In genomic region chr2:86027196-86027912, GRCh38 we compare ENCODE assay signal across 21 cellular contexts.
A peak's percentile ranks its signal among the peaks of the same experiment; 100 is the strongest.
DNase-seq lines count a peak whose midpoint lies in the region; ATAC-seq, FAIRE-seq and TF ChIP-seq lines count a peak whose summit lies in the region.
"Had no signal": no experiment of that assay in that cellular context is flagged by ENCODE, and none has a peak within 500 bp of the region (broad histone marks: within the 10 kb centered on the region; RNA-seq: fewer than 3 reads in every experiment).

No MANE protein-coding gene starts in this region.

- no peaks in the 10 kb centered on the region for H3K27me3 Mint-ChIP-seq in activated CD8-positive, alpha-beta T cell treated with anti-CD3 and anti-CD28 coated beads, Interleukin-2, amount 10 ng/mL, durations not matched to agents 7 days and 5 days (ENCODE audit: low read depth)
- H3K27me3 Mint-ChIP-seq in activated CD8-positive, alpha-beta T cell treated with anti-CD3 and anti-CD28 coated beads for 36 hours = no peaks in the 10 kb centered on the region
- H3K27me3 Mint-ChIP-seq: activated T-helper 17 cell treated with anti-CD3 and anti-CD28 coated beads, Interleukin-2, amount 50 U/mL, for 72 hours; B cell had no signal

- intact Hi-C loops in activated CD8-positive, alpha-beta T cell treated with anti-CD3 and anti-CD28 coated beads for 36 hours (cut with micrococcal nuclease) = no loop called here

- DNase-seq in activated CD8-positive, alpha-beta T cell treated with anti-CD3 and anti-CD28 coated beads, Interleukin-2, amount 10 ng/mL, durations not matched to agents 7 days and 5 days = no peak
- no peak for DNase-seq in activated CD8-positive, alpha-beta T cell treated with anti-CD3 and anti-CD28 coated beads for 36 hours
- DNase-seq in myocyte (ENCODE audit: low read depth) = peak; percentile 69
- DNase-seq in substantia nigra (lab: John Stamatoyannopoulos, UW) = no peak
- DNase-seq in HTR-8/SVneo (ENCODE audit: insufficient read length, low spot score) = no peak
- DNase-seq in GM20000 (ENCODE audit: low spot score) = no peak
- DNase-seq: 8988T; GDM1; KBM-7; kidney glomerular epithelial cell; mucosa of descending colon; NCI-H526; nucleus accumbens; stimulated activated CD4-positive, alpha-beta T cell treated with anti-CD3 and anti-CD28 coated beads, Interleukin-1b, Interleukin-23, amount 100 ng/mL, for 48 hours; T-helper 2 cell had no signal

- H3K27ac ChIP-seq in angular gyrus (ENCODE audit: low read depth, low read length) (peak overlapping the region; percentile 83), substantia nigra (ENCODE audit: low read depth, low read length, poor library complexity, severe bottlenecking) (peak overlapping the region; percentile 85)
- H3K27ac ChIP-seq: ascending aorta, right lobe of liver had no signal

- CTCF ChIA-PET in activated CD8-positive, alpha-beta T cell treated with anti-CD3 and anti-CD28 coated beads, Interleukin-2, amount 10 ng/mL, durations not matched to agents 7 days and 5 days (lab: Charles Lee) = interaction anchor here (1.3 to 1.5 kb wide), 2 partner anchors 8 to 200 kb away, joined by 5 read pairs; no protein-coding TSS in a partner anchor
- CTCF ChIA-PET in activated CD8-positive, alpha-beta T cell treated with anti-CD3 and anti-CD28 coated beads for 36 hours (lab: Charles Lee) = interaction anchor here (0.5 to 1.8 kb wide), 2 partner anchors 200 to 203 kb away, joined by 3 to 4 read pairs; no protein-coding TSS in a partner anchor

- H3K4me3 Mint-ChIP-seq in activated CD8-positive, alpha-beta T cell treated with anti-CD3 and anti-CD28 coated beads, Interleukin-2, amount 10 ng/mL, durations not matched to agents 7 days and 5 days = no peak overlapping the region
- no peak overlapping the region for H3K4me3 Mint-ChIP-seq in activated CD8-positive, alpha-beta T cell treated with anti-CD3 and anti-CD28 coated beads for 36 hours
- H3K4me3 Mint-ChIP-seq: activated T-helper 17 cell treated with anti-CD3 and anti-CD28 coated beads, Interleukin-2, amount 50 U/mL, for 72 hours; B cell had no signal

- no peak for ATAC-seq in activated CD8-positive, alpha-beta T cell treated with anti-CD3 and anti-CD28 coated beads, Interleukin-2, amount 10 ng/mL, durations not matched to agents 7 days and 5 days
- no peak for ATAC-seq in activated CD8-positive, alpha-beta T cell treated with anti-CD3 and anti-CD28 coated beads for 36 hours
- no peak for ATAC-seq in GM19463 (IDR thresholded peaks at IDR 0.05; ENCODE audit: unreplicated experiment)
- ATAC-seq: activated T-helper 17 cell treated with anti-CD3 and anti-CD28 coated beads, Interleukin-2, amount 50 U/mL, for 72 hours; mucosa of descending colon had no signal

- TF ChIP-seq CTCF in activated CD8-positive, alpha-beta T cell treated with anti-CD3 and anti-CD28 coated beads for 36 hours (IDR thresholded peaks at IDR 0.05) = no peak
- no peak for TF ChIP-seq CTCF in GM20000 (IDR thresholded peaks at IDR 0.05; ENCODE audit: extremely low read depth, missing control alignments)

- POLR2A ChIA-PET in activated CD8-positive, alpha-beta T cell treated with anti-CD3 and anti-CD28 coated beads, Interleukin-2, amount 10 ng/mL, durations not matched to agents 7 days and 5 days (lab: Charles Lee) = no interaction called here
- POLR2A ChIA-PET in activated CD8-positive, alpha-beta T cell treated with anti-CD3 and anti-CD28 coated beads for 36 hours (lab: Charles Lee) = interaction anchor here (1.1 to 1.3 kb wide), 2 partner anchors 10 kb away, joined by 3 read pairs; no protein-coding TSS in a partner anchor

- FAIRE-seq in HTR-8/SVneo (lab: Jason Lieb, UNC) = no peak

- H3K27ac Mint-ChIP-seq in activated CD8-positive, alpha-beta T cell treated with anti-CD3 and anti-CD28 coated beads, Interleukin-2, amount 10 ng/mL, durations not matched to agents 7 days and 5 days = peak overlapping the region; percentile 20
- H3K27ac Mint-ChIP-seq in activated CD8-positive, alpha-beta T cell treated with anti-CD3 and anti-CD28 coated beads for 36 hours = no peak overlapping the region
- H3K27ac Mint-ChIP-seq: activated T-helper 17 cell treated with anti-CD3 and anti-CD28 coated beads, Interleukin-2, amount 50 U/mL, for 72 hours; B cell had no signal

- no peaks in the 10 kb centered on the region for H3K9me3 Mint-ChIP-seq in activated CD8-positive, alpha-beta T cell treated with anti-CD3 and anti-CD28 coated beads, Interleukin-2, amount 10 ng/mL, durations not matched to agents 7 days and 5 days (ENCODE audit: insufficient read depth)
- no peaks in the 10 kb centered on the region for H3K9me3 Mint-ChIP-seq in activated CD8-positive, alpha-beta T cell treated with anti-CD3 and anti-CD28 coated beads for 36 hours
- H3K9me3 Mint-ChIP-seq: activated T-helper 17 cell treated with anti-CD3 and anti-CD28 coated beads, Interleukin-2, amount 50 U/mL, for 72 hours had no signal

- peaks cover 14% of the 10 kb centered on the region for H3K4me1 Mint-ChIP-seq in activated CD8-positive, alpha-beta T cell treated with anti-CD3 and anti-CD28 coated beads, Interleukin-2, amount 10 ng/mL, durations not matched to agents 7 days and 5 days (ENCODE audit: low read depth)
- peaks cover 6% of the 10 kb centered on the region for H3K4me1 Mint-ChIP-seq in activated CD8-positive, alpha-beta T cell treated with anti-CD3 and anti-CD28 coated beads for 36 hours (ENCODE audit: low read depth)
- H3K4me1 Mint-ChIP-seq: activated T-helper 17 cell treated with anti-CD3 and anti-CD28 coated beads, Interleukin-2, amount 50 U/mL, for 72 hours had no signal

- H3K36me3 Mint-ChIP-seq in activated CD8-positive, alpha-beta T cell treated with anti-CD3 and anti-CD28 coated beads, Interleukin-2, amount 10 ng/mL, durations not matched to agents 7 days and 5 days (ENCODE audit: low read depth) = peaks cover 70% of the 10 kb centered on the region
- peaks cover 58% of the 10 kb centered on the region for H3K36me3 Mint-ChIP-seq in activated CD8-positive, alpha-beta T cell treated with anti-CD3 and anti-CD28 coated beads for 36 hours (ENCODE audit: low read depth)
